ENCODE assay signal across 9 cellular contexts in genomic region chr4:73603307-73603710, GRCh38. TPM values are rescaled to one million over a fixed set of nuclear protein-coding genes. Genes with fewer than 3 reads are reported as not detected.
DNase-seq lines count a peak whose midpoint lies in the region; ATAC-seq, FAIRE-seq and TF ChIP-seq lines count a peak whose summit lies in the region.
"Had no signal": no experiment of that assay in that cellular context is flagged by ENCODE, and none has a peak within 500 bp of the region (broad histone marks: within the 10 kb centered on the region; RNA-seq: fewer than 3 reads in every experiment).

No MANE protein-coding gene starts in this region.

- intact Hi-C loops in right lobe of liver (cut with DNase I), result no loop called here

- peak; percentile 90 for FAIRE-seq in RCC 7860 (lab: Jason Lieb, UNC)

- H3K27ac ChIP-seq in right lobe of liver, result peak overlapping the region in 2 of 3 donors; percentile 22 to 49

- peak; percentile 21 for DNase-seq in GM13977 (ENCODE audit: low spot score)
- DNase-seq in RCC 7860 (ENCODE audit: low spot score), result peak; percentile 79
- DNase-seq in right lobe of liver, result no peak
- no peak for DNase-seq in SHP77 (lab: John Stamatoyannopoulos, UW)
- DNase-seq in effector CD4-positive, alpha-beta T cell, result no peak
- DNase-seq in ureter (ENCODE audit: low spot score), result no peak
- DNase-seq in GM19238 (ENCODE audit: insufficient read length, low spot score), result no peak

- H3K27me3 ChIP-seq in right lobe of liver, result no peaks in the 10 kb centered on the region
- H3K27me3 ChIP-seq: esophagus muscularis mucosa had no signal

- in situ Hi-C loops in GM13977 (cut with MboI; ENCODE audit: low pct_unique_long_range_greater_than_20kb, low sequenced_read_pairs, unreplicated experiment), result loop anchor here (25.0 kb wide), 1 partner anchor 541 kb away; the partner anchor contains the start of gene COX18

- 19% methylated on average over 3 of the region's 3 CpGs for WGBS in right lobe of liver (ENCODE audit: insufficient coverage, low coverage, low lambda C conversion rate, missing lambda C conversion rate)

- TF ChIP-seq CTCF in GM13977 (IDR thresholded peaks at IDR 0.05; ENCODE audit: extremely low read depth, insufficient read depth, missing control alignments) (no peak), right lobe of liver (IDR thresholded peaks at IDR 0.05) (no peak)

- no peaks in the 10 kb centered on the region for H3K36me3 ChIP-seq in right lobe of liver
- H3K36me3 ChIP-seq: esophagus muscularis mucosa had no signal

- H3K4me1 ChIP-seq in right lobe of liver, result peaks cover 0 to 11% (median 0%) of the 10 kb centered on the region in 4 donors

- peak; percentile 61 for ATAC-seq in HG02798 (IDR thresholded peaks at IDR 0.05; ENCODE audit: poor library complexity, unreplicated experiment)
- peak; percentile 73 to 92 (median 82) for ATAC-seq in right lobe of liver

- H3K4me3 ChIP-seq in right lobe of liver, result no peak overlapping the region
- H3K4me3 ChIP-seq: esophagus muscularis mucosa had no signal

- no peak for TF ChIP-seq POLR2A in right lobe of liver (IDR thresholded peaks at IDR 0.05)

- no peaks in the 10 kb centered on the region for H3K9me3 ChIP-seq in right lobe of liver
- H3K9me3 ChIP-seq: esophagus muscularis mucosa had no signal

RNA-seq across cellular contexts. Expression of gene RASSF6, which starts 16.9 kb away (rescaled TPM):
- 1 to 10 TPM in 3 of 6 experiments, under 1 TPM in 3; 0.22 to 2.2 (median 0.91) TPM for total RNA-seq in right lobe of liver
- total RNA-seq in ureter, result 41.7 TPM

Comparison
In these comparisons a context has a peak if more than half of its experiments do, and no peak if none do; other contexts are left out.
1. DNase-seq: peak in GM13977 (single experiment) and RCC 7860 (single experiment); none in right lobe of liver (0 of 3), SHP77 (0 of 2), effector CD4-positive, alpha-beta T cell (single experiment), ureter (single experiment) and GM19238 (single experiment).
2. RNA of gene RASSF6, which starts 16.9 kb away (total RNA-seq): 41.7 TPM in ureter (single experiment); 0.22 to 2.2 TPM in right lobe of liver; every median in the first group is over 10 times any median in the second.